In genomic region chr9:70563010-70563409, GRCh38 we compare ENCODE assay signal across 9 cellular contexts.
DNase-seq lines count a peak whose midpoint lies in the region; ATAC-seq and TF ChIP-seq lines count a peak whose summit lies in the region.
"Had no signal": no experiment of that assay in that cellular context is flagged by ENCODE, and none has a peak within 500 bp of the region (broad histone marks: within the 10 kb centered on the region; RNA-seq: fewer than 3 reads in every experiment).

No MANE protein-coding gene starts in this region.

- no peak for TF ChIP-seq POLR2A in uterus (IDR thresholded peaks at IDR 0.05)

- peaks cover 51% of the 10 kb centered on the region for H3K4me1 Mint-ChIP-seq in activated naive CD8-positive, alpha-beta T cell treated with anti-CD3 and anti-CD28 coated beads, Interleukin-2, amount 50 U/mL, for 24 hours
- H3K4me1 Mint-ChIP-seq in memory B cell = peaks cover 23% of the 10 kb centered on the region

- no peak for TF ChIP-seq CTCF in left ventricle myocardium inferior (IDR thresholded peaks at IDR 0.05; ENCODE audit: borderline replicate concordance)
- no peak for TF ChIP-seq CTCF in uterus (IDR thresholded peaks at IDR 0.05)

- DNase-seq in left ventricle myocardium inferior (no peak), Right ventricle myocardium superior (no peak), memory B cell (ENCODE audit: low spot score in 2 of 2) (no peak), uterus (no peak), GOT3 (lab: John Stamatoyannopoulos, UW) (no peak), ureter (ENCODE audit: low spot score) (no peak), amniotic stem cell (lab: John Stamatoyannopoulos, UW) (no peak)
- DNase-seq in activated naive CD8-positive, alpha-beta T cell treated with anti-CD3 and anti-CD28 coated beads, Interleukin-2, amount 50 U/mL, for 24 hours = no peak
- DNase-seq: NCI-H446 had no signal

- H3K27me3 ChIP-seq in left ventricle myocardium inferior (ENCODE audit: low read depth) (no peaks in the 10 kb centered on the region), uterus (no peaks in the 10 kb centered on the region)

- no peaks in the 10 kb centered on the region for H3K9me3 Mint-ChIP-seq in activated naive CD8-positive, alpha-beta T cell treated with anti-CD3 and anti-CD28 coated beads, Interleukin-2, amount 50 U/mL, for 24 hours
- no peaks in the 10 kb centered on the region for H3K9me3 Mint-ChIP-seq in memory B cell

- ATAC-seq in Right ventricle myocardium superior (ENCODE audit: poor library complexity) = no peak
- no peak for ATAC-seq in activated naive CD8-positive, alpha-beta T cell treated with anti-CD3 and anti-CD28 coated beads, Interleukin-2, amount 50 U/mL, for 24 hours
- no peak for ATAC-seq in memory B cell (ENCODE audit: low read depth)

- H3K4me3 Mint-ChIP-seq in activated naive CD8-positive, alpha-beta T cell treated with anti-CD3 and anti-CD28 coated beads, Interleukin-2, amount 50 U/mL, for 24 hours = peak overlapping the region; percentile 66
- H3K4me3 Mint-ChIP-seq in memory B cell = peak overlapping the region; percentile 67

- peak overlapping the region; percentile 96 for H3K27ac Mint-ChIP-seq in activated naive CD8-positive, alpha-beta T cell treated with anti-CD3 and anti-CD28 coated beads, Interleukin-2, amount 50 U/mL, for 24 hours
- H3K27ac Mint-ChIP-seq in memory B cell = peak overlapping the region; percentile 86

- no peak overlapping the region for H3K4me3 ChIP-seq in left ventricle myocardium inferior
- no peak overlapping the region for H3K4me3 ChIP-seq in uterus

- H3K36me3 ChIP-seq in left ventricle myocardium inferior (no peaks in the 10 kb centered on the region), uterus (no peaks in the 10 kb centered on the region)

- H3K9me3 ChIP-seq in left ventricle myocardium inferior (replicated peaks) (no peaks in the 10 kb centered on the region), uterus (no peaks in the 10 kb centered on the region)

- intact Hi-C loops in left ventricle myocardium inferior (cut with micrococcal nuclease) = no loop called here
- intact Hi-C loops in Right ventricle myocardium superior (cut with DNase I) = no loop called here
- intact Hi-C loops in uterus (cut with DNase I; ENCODE audit: low total_unique reads) = loop anchor here (10.0 kb wide), 1 partner anchor 48 kb away; no protein-coding TSS in a partner anchor

- H3K36me3 Mint-ChIP-seq in activated naive CD8-positive, alpha-beta T cell treated with anti-CD3 and anti-CD28 coated beads, Interleukin-2, amount 50 U/mL, for 24 hours (ENCODE audit: low read depth) = no peaks in the 10 kb centered on the region
- no peaks in the 10 kb centered on the region for H3K36me3 Mint-ChIP-seq in memory B cell

- H3K4me1 ChIP-seq in left ventricle myocardium inferior (no peaks in the 10 kb centered on the region), uterus (no peaks in the 10 kb centered on the region)

- H3K27ac ChIP-seq in left ventricle myocardium inferior (replicated peaks) = peak overlapping the region; percentile 47
- peak overlapping the region; percentile 9 to 73 for H3K27ac ChIP-seq in uterus

- no peaks in the 10 kb centered on the region for H3K27me3 Mint-ChIP-seq in activated naive CD8-positive, alpha-beta T cell treated with anti-CD3 and anti-CD28 coated beads, Interleukin-2, amount 50 U/mL, for 24 hours
- H3K27me3 Mint-ChIP-seq in memory B cell = no peaks in the 10 kb centered on the region
